ENCODE assay signal across 9 cellular contexts in genomic region chr1:145690587-145691558, GRCh38. TPM values are rescaled to one million over a fixed set of nuclear protein-coding genes. Genes with fewer than 3 reads are reported as not detected.
A peak's percentile ranks its signal among the peaks of the same experiment; 100 is the strongest.
DNase-seq lines count a peak whose midpoint lies in the region; ATAC-seq and TF ChIP-seq lines count a peak whose summit lies in the region.
"Had no signal": no experiment of that assay in that cellular context is flagged by ENCODE, and none has a peak within 500 bp of the region (broad histone marks: within the 10 kb centered on the region; RNA-seq: fewer than 3 reads in every experiment).

No MANE protein-coding gene starts in this region.

- peaks cover 26% of the 10 kb centered on the region for H3K4me1 ChIP-seq in mammary epithelial cell (ENCODE audit: insufficient read depth, low read length)
- peaks cover 0 to 29% (median 17%) of the 10 kb centered on the region in 6 donors for H3K4me1 ChIP-seq in spleen

- no peaks in the 10 kb centered on the region for H3K9me3 Mint-ChIP-seq in Calu3 (ENCODE audit: low read depth, unreplicated experiment)

- no peak overlapping the region for H3K9ac ChIP-seq in mammary epithelial cell (ENCODE audit: insufficient read depth, low read length)

- in situ Hi-C loops in mammary epithelial cell (cut with MboI; ENCODE audit: low sequenced_read_pairs in 2 of 2): no loop called here

- H3K4me1 Mint-ChIP-seq in Calu3 (ENCODE audit: low read depth, unreplicated experiment): peaks cover 17% of the 10 kb centered on the region

- DNase-seq in Calu3 (peak; percentile 34), NB4 (ENCODE audit: low read depth) (peak; percentile 21), mammary epithelial cell (peak; percentile 78), pons (ENCODE audit: low spot score) (peak; percentile 35), amygdala (lab: John Stamatoyannopoulos, UW) (no peak), spleen (no peak), GOT3 (lab: John Stamatoyannopoulos, UW) (no peak)

- peak overlapping the region; percentile 33 for H3K27ac Mint-ChIP-seq in Calu3 (ENCODE audit: unreplicated experiment)

- H3K27ac ChIP-seq in mammary epithelial cell (ENCODE audit: insufficient read depth, low read depth, low read length) (no peak overlapping the region), spleen (peak overlapping the region in 4 of 8 donors; percentile 2 to 68 (median 40))

- CTCF ChIA-PET in Calu3 (lab: Charles Lee): interaction anchor here (0.7 kb wide), 1 partner anchor 10 kb away, joined by 5 read pairs; no protein-coding TSS in a partner anchor
- CTCF ChIA-PET in mammary epithelial cell (lab: Charles Lee; ENCODE audit: low non-redundant PET): no interaction called here

- intact Hi-C loops in Calu3 (cut with micrococcal nuclease; ENCODE audit: unreplicated experiment): no loop called here
- intact Hi-C loops in mammary epithelial cell (cut with micrococcal nuclease): no loop called here
- intact Hi-C loops in spleen (cut with DNase I; ENCODE audit: low total_unique reads): no loop called here

- no peaks in the 10 kb centered on the region for H4K20me1 ChIP-seq in mammary epithelial cell (ENCODE audit: insufficient read depth, low read length)

- H3K9me3 ChIP-seq in mammary epithelial cell (replicated peaks; ENCODE audit: insufficient read depth, low read length): no peaks in the 10 kb centered on the region
- H3K9me3 ChIP-seq in spleen: no peaks in the 10 kb centered on the region

- 13% methylated on average over 5 of the region's 5 CpGs for WGBS in mammary epithelial cell (ENCODE audit: low coverage, missing lambda C conversion rate)
- 62 to 64% (median 62%) methylated on average over 5 of the region's 5 CpGs for WGBS in spleen, 5 donors

- H3K36me3 ChIP-seq in mammary epithelial cell (ENCODE audit: insufficient read depth, low read length): no peaks in the 10 kb centered on the region
- no peaks in the 10 kb centered on the region for H3K36me3 ChIP-seq in spleen

- TF ChIP-seq CTCF in Calu3 (IDR thresholded peaks at IDR 0.05; ENCODE audit: unreplicated experiment): no peak
- TF ChIP-seq CTCF in NB4 (IDR thresholded peaks at IDR 0.05; ENCODE audit: low read depth, low read length): no peak
- TF ChIP-seq CTCF in mammary epithelial cell (conservative IDR thresholded peaks at IDR 0.05 in 1 of 2, IDR thresholded peaks at IDR 0.05 in 1 of 2; ENCODE audit: extremely low read depth in 1 of 2, insufficient read depth in 1 of 2, low read depth in 1 of 2, low read length in 2 of 2): no peak
- no peak for TF ChIP-seq CTCF in spleen (IDR thresholded peaks at IDR 0.05 in 8 of 11, conservative IDR thresholded peaks at IDR 0.05 in 3 of 11)

- peak; percentile 67 for ATAC-seq in GM21515 (IDR thresholded peaks at IDR 0.05; ENCODE audit: unreplicated experiment)

- dilution Hi-C loops in mammary epithelial cell (cut with HindIII; ENCODE audit: low sequenced_read_pairs): no loop called here

- no peaks in the 10 kb centered on the region for H3K79me2 ChIP-seq in mammary epithelial cell (ENCODE audit: insufficient read depth, low read length)

- H3K4me3 ChIP-seq in NB4 (ENCODE audit: low read depth, low read length) (no peak overlapping the region), mammary epithelial cell (replicated peaks in 1 of 3; ENCODE audit: insufficient read depth in 1 of 3, low read depth in 2 of 3, low read length in 3 of 3) (no peak overlapping the region), spleen (no peak overlapping the region)

- H3K36me3 Mint-ChIP-seq in Calu3 (ENCODE audit: insufficient read depth, unreplicated experiment): no peaks in the 10 kb centered on the region

- H3K27me3 Mint-ChIP-seq in Calu3 (ENCODE audit: unreplicated experiment): no peaks in the 10 kb centered on the region

- TF ChIP-seq POLR2A in NB4 (IDR thresholded peaks at IDR 0.05; ENCODE audit: extremely low read depth, insufficient read length) (no peak), spleen (IDR thresholded peaks at IDR 0.05) (no peak)

- H2AFZ ChIP-seq in mammary epithelial cell (ENCODE audit: low read depth, low read length): peak overlapping the region; percentile 25

- no peak overlapping the region for H3K4me3 Mint-ChIP-seq in Calu3 (ENCODE audit: low read depth, unreplicated experiment)

- H3K27me3 ChIP-seq in mammary epithelial cell (ENCODE audit: insufficient read depth, low read length) (no peaks in the 10 kb centered on the region), spleen (replicated peaks in 1 of 7) (no peaks in the 10 kb centered on the region)

- H3K4me2 ChIP-seq in mammary epithelial cell (ENCODE audit: insufficient read depth, low read depth, low read length): peak overlapping the region; percentile 46

- no TSS peak for BruUV-seq in Calu3 (replicated peaks; lab: Mats Ljungman, UMichigan)
- no TSS peak for BruUV-seq in mammary epithelial cell (replicated peaks; lab: Mats Ljungman, UMichigan)

RNA-seq across cellular contexts. Expression of gene PDZK1, which starts 16.3 kb away (rescaled TPM):
- 1.3 and 3.3 TPM in 2 replicates for total RNA-seq in Calu3 (2022)
- total RNA-seq in mammary epithelial cell: 1 to 10 TPM in 1 of 2 donors, under 1 TPM in 1; 0.31 to 7.0 TPM
- polyA plus RNA-seq in mammary epithelial cell: 0.56 TPM
- not detected for polyA minus RNA-seq in mammary epithelial cell
- under 1 TPM in 3 of 7 donors, not detected in 4; 0.27 to 0.52 (median 0.41) TPM for total RNA-seq in spleen
- under 1 TPM; 0.26 to 0.63 (median 0.33) TPM for polyA plus RNA-seq in spleen

RNA-seq across cellular contexts. Expression of gene CD160, which starts 28.4 kb away (rescaled TPM):
- total RNA-seq in Calu3 (2022) (not detected in 2 replicates), mammary epithelial cell (not detected), spleen (10 to 100 TPM in 2 of 7 donors, 1 to 10 TPM in 5; 5.2 to 17.7 (median 7.3) TPM)
- polyA plus RNA-seq in mammary epithelial cell (not detected), spleen (1 to 10 TPM; 2.2 to 2.9 (median 2.3) TPM)
- polyA minus RNA-seq in mammary epithelial cell: not detected
- total RNA-seq: NCI-H460 had no signal

Comparison
In these comparisons a context has a peak if more than half of its experiments do, and no peak if none do; other contexts are left out.
1. DNase-seq: peak in Calu3 (single experiment), NB4 (single experiment), mammary epithelial cell (single experiment) and pons (single experiment); none in amygdala (0 of 56), spleen (single experiment) and GOT3 (single experiment).